ENCODE assay signal across 3 cellular contexts in genomic region chr6:148566664-148567350, GRCh38.
TF ChIP-seq lines count a peak whose summit lies in the region.

No MANE protein-coding gene starts in this region.

TF ChIP-seq in SK-N-SH, 30 proteins besides CTCF, POLR2A, EP300 and RAD21 (continued from another document):
- TF ChIP-seq REST (IDR thresholded peaks at IDR 0.05; ENCODE audit: low read depth, low read length) (no peak), SMC3 (IDR thresholded peaks at IDR 0.05; ENCODE audit: low read depth, low read length) (no peak), MXI1 (IDR thresholded peaks at IDR 0.05; ENCODE audit: low read depth, low read length) (no peak), RFX5 (IDR thresholded peaks at IDR 0.05; ENCODE audit: low read length) (no peak), CHD2 (IDR thresholded peaks at IDR 0.05; ENCODE audit: low read length, partially characterized antibody) (no peak), TAF1 (IDR thresholded peaks at IDR 0.05; ENCODE audit: borderline replicate concordance, low read depth, low read length) (no peak), FOXM1 (IDR thresholded peaks at IDR 0.05; ENCODE audit: low read depth) (no peak), MAX (IDR thresholded peaks at IDR 0.05; ENCODE audit: low read depth) (no peak), FOXJ3 (CRISPR knock-in tag; IDR thresholded peaks at IDR 0.05) (no peak), USF1 (IDR thresholded peaks at IDR 0.05; ENCODE audit: borderline replicate concordance, low read depth) (no peak), FOSL2 (IDR thresholded peaks at IDR 0.05; ENCODE audit: borderline replicate concordance, low read depth) (no peak), GABPA (IDR thresholded peaks at IDR 0.05; ENCODE audit: low read depth) (no peak)

TF ChIP-seq in SK-N-SH treated with all-trans-retinoic acid at 6 μM for 48 hours, 23 proteins besides CTCF, POLR2A, EP300 and RAD21 (continued from another document):
- TF ChIP-seq POU6F1 (CRISPR knock-in tag; IDR thresholded peaks at IDR 0.05; ENCODE audit: borderline replicate concordance, low read depth) (no peak), PPARA (CRISPR knock-in tag; IDR thresholded peaks at IDR 0.05; ENCODE audit: borderline replicate concordance) (no peak)

TF ChIP-seq in HCT116, 20 proteins besides CTCF, POLR2A, EP300 and RAD21 (continued from another document):
- TF ChIP-seq SRF (IDR thresholded peaks at IDR 0.05; ENCODE audit: low read depth), result no peak
- TF ChIP-seq POLR2AphosphoS5 (IDR thresholded peaks at IDR 0.05; ENCODE audit: low read depth, low read length), result no peak
